1 cellular context compared by ENCODE assay signal in the genomic region with DNA sequence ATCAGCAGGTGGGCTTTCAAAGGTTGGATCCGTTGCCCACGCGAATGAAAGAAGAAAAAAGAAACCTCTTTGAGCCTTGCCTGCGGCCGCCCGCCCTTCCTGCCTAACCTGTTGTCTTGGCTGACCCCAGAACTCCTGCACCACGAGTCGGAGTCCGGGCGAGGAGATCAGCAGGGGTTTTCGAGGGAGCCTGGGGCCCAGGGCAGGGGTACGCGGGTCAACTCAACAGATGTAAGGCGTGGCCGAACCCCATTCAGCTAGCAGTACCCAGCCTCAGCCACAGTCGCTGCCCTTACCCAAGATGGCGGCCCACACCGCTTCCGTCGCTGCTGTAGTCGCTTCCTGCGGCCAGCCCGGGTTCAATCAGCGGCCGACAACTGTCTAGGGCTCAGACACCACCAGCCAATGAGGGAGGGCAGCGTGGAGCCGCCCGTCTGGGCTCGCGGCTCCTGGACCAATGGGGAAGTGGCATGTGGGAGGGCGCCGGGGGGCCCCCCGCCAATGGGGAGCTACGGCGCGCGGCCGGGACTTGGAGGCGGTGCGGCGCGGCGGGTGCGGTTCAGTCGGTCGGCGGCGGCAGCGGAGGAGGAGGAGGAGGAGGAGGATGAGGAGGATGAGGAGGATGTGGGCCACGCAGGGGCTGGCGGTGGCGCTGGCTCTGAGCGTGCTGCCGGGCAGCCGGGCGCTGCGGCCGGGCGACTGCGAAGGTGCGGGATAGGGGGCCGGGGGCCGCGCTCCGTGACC.
TF ChIP-seq lines count a peak whose summit lies in the region.

A gene (plus strand): TSS at position 562 of the 744 bp plus-strand sequence. CDS start 52 bp downstream, at position 614.

TF ChIP-seq in HepG2, 621 proteins besides CTCF, POLR2A, EP300 and RAD21 (continued from another document and continues in another):
- TF ChIP-seq, protein P1, sequence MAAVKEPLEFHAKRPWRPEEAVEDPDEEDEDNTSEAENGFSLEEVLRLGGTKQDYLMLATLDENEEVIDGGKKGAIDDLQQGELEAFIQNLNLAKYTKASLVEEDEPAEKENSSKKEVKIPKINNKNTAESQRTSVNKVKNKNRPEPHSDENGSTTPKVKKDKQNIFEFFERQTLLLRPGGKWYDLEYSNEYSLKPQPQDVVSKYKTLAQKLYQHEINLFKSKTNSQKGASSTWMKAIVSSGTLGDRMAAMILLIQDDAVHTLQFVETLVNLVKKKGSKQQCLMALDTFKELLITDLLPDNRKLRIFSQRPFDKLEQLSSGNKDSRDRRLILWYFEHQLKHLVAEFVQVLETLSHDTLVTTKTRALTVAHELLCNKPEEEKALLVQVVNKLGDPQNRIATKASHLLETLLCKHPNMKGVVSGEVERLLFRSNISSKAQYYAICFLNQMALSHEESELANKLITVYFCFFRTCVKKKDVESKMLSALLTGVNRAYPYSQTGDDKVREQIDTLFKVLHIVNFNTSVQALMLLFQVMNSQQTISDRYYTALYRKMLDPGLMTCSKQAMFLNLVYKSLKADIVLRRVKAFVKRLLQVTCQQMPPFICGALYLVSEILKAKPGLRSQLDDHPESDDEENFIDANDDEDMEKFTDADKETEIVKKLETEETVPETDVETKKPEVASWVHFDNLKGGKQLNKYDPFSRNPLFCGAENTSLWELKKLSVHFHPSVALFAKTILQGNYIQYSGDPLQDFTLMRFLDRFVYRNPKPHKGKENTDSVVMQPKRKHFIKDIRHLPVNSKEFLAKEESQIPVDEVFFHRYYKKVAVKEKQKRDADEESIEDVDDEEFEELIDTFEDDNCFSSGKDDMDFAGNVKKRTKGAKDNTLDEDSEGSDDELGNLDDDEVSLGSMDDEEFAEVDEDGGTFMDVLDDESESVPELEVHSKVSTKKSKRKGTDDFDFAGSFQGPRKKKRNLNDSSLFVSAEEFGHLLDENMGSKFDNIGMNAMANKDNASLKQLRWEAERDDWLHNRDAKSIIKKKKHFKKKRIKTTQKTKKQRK (IDR thresholded peaks at IDR 0.05; ENCODE audit: low read length) = no peak
- TF ChIP-seq, protein P2, sequence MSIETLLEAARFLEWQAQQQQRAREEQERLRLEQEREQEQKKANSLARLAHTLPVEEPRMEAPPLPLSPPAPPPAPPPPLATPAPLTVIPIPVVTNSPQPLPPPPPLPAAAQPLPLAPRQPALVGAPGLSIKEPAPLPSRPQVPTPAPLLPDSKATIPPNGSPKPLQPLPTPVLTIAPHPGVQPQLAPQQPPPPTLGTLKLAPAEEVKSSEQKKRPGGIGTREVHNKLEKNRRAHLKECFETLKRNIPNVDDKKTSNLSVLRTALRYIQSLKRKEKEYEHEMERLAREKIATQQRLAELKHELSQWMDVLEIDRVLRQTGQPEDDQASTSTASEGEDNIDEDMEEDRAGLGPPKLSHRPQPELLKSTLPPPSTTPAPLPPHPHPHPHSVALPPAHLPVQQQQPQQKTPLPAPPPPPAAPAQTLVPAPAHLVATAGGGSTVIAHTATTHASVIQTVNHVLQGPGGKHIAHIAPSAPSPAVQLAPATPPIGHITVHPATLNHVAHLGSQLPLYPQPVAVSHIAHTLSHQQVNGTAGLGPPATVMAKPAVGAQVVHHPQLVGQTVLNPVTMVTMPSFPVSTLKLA (IDR thresholded peaks at IDR 0.05) = peak; percentile 27; the same call in 1 of the 2 replicates
- no peak for TF ChIP-seq NR2F6 (IDR thresholded peaks at IDR 0.05)
- peak; percentile 22; the same call in 1 of the 2 replicates for TF ChIP-seq NR2F6 (CRISPR knock-in tag; IDR thresholded peaks at IDR 0.05)
- TF ChIP-seq, protein P3, sequence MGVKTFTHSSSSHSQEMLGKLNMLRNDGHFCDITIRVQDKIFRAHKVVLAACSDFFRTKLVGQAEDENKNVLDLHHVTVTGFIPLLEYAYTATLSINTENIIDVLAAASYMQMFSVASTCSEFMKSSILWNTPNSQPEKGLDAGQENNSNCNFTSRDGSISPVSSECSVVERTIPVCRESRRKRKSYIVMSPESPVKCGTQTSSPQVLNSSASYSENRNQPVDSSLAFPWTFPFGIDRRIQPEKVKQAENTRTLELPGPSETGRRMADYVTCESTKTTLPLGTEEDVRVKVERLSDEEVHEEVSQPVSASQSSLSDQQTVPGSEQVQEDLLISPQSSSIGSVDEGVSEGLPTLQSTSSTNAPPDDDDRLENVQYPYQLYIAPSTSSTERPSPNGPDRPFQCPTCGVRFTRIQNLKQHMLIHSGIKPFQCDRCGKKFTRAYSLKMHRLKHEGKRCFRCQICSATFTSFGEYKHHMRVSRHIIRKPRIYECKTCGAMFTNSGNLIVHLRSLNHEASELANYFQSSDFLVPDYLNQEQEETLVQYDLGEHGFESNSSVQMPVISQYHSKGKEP (CRISPR knock-in tag; IDR thresholded peaks at IDR 0.05) = no peak
- no peak for TF ChIP-seq HDAC6 (IDR thresholded peaks at IDR 0.05; ENCODE audit: low read depth, low read length)
- no peak for TF ChIP-seq ZNF781 (CRISPR knock-in tag; IDR thresholded peaks at IDR 0.05; ENCODE audit: borderline replicate concordance, not compliant biosample characterization)
- peak; percentile 14 for TF ChIP-seq ZNF749 (CRISPR knock-in tag; IDR thresholded peaks at IDR 0.05; ENCODE audit: borderline replicate concordance)
- no peak for TF ChIP-seq ZNF232 (CRISPR knock-in tag; IDR thresholded peaks at IDR 0.05; ENCODE audit: borderline replicate concordance)
- TF ChIP-seq ZNF331 (CRISPR knock-in tag; IDR thresholded peaks at IDR 0.05) = no peak; the same call in 1 of the 2 replicates
- no peak for TF ChIP-seq GABPA (IDR thresholded peaks at IDR 0.05; ENCODE audit: low read depth, low read length)
- peak; percentile 96 for TF ChIP-seq GABPA (CRISPR knock-in tag; IDR thresholded peaks at IDR 0.05; ENCODE audit: low read depth)
- no peak for TF ChIP-seq ZSCAN22 (CRISPR knock-in tag; IDR thresholded peaks at IDR 0.05)
- TF ChIP-seq KLF6 (CRISPR knock-in tag; IDR thresholded peaks at IDR 0.05) = 0 out of 2 replicates have a peak, but pooled peaks have one; percentile 23
- TF ChIP-seq, protein P4, sequence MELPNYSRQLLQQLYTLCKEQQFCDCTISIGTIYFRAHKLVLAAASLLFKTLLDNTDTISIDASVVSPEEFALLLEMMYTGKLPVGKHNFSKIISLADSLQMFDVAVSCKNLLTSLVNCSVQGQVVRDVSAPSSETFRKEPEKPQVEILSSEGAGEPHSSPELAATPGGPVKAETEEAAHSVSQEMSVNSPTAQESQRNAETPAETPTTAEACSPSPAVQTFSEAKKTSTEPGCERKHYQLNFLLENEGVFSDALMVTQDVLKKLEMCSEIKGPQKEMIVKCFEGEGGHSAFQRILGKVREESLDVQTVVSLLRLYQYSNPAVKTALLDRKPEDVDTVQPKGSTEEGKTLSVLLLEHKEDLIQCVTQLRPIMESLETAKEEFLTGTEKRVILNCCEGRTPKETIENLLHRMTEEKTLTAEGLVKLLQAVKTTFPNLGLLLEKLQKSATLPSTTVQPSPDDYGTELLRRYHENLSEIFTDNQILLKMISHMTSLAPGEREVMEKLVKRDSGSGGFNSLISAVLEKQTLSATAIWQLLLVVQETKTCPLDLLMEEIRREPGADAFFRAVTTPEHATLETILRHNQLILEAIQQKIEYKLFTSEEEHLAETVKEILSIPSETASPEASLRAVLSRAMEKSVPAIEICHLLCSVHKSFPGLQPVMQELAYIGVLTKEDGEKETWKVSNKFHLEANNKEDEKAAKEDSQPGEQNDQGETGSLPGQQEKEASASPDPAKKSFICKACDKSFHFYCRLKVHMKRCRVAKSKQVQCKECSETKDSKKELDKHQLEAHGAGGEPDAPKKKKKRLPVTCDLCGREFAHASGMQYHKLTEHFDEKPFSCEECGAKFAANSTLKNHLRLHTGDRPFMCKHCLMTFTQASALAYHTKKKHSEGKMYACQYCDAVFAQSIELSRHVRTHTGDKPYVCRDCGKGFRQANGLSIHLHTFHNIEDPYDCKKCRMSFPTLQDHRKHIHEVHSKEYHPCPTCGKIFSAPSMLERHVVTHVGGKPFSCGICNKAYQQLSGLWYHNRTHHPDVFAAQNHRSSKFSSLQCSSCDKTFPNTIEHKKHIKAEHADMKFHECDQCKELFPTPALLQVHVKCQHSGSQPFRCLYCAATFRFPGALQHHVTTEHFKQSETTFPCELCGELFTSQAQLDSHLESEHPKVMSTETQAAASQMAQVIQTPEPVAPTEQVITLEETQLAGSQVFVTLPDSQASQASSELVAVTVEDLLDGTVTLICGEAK (IDR thresholded peaks at IDR 0.05) = no peak; the same call in 1 of the 2 replicates
- TF ChIP-seq, protein P4 (CRISPR knock-in tag; IDR thresholded peaks at IDR 0.05) = peak; percentile 11; the same call in 1 of the 2 replicates
- TF ChIP-seq ZMAT3 (CRISPR knock-in tag; conservative IDR thresholded peaks at IDR 0.05) = peak; percentile 57; the same call in 1 of the 2 replicates
- TF ChIP-seq, protein P5, sequence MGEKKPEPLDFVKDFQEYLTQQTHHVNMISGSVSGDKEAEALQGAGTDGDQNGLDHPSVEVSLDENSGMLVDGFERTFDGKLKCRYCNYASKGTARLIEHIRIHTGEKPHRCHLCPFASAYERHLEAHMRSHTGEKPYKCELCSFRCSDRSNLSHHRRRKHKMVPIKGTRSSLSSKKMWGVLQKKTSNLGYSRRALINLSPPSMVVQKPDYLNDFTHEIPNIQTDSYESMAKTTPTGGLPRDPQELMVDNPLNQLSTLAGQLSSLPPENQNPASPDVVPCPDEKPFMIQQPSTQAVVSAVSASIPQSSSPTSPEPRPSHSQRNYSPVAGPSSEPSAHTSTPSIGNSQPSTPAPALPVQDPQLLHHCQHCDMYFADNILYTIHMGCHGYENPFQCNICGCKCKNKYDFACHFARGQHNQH (CRISPR knock-in tag; IDR thresholded peaks at IDR 0.05) = no peak; the same call in none of the 2 replicates
- TF ChIP-seq, protein P6, sequence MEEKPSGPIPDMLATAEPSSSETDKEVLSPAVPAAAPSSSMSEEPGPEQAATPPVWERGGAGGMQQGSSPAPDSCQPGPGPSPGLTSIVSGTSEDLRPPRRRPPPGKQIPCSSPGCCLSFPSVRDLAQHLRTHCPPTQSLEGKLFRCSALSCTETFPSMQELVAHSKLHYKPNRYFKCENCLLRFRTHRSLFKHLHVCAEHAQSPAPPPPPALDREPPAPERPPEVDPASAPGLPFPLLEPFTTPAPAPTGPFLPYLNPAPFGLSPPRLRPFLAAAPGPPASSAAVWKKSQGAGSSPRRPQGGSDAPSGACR (CRISPR knock-in tag; IDR thresholded peaks at IDR 0.05) = peak; percentile 62; the same call in 1 of the 2 replicates
- TF ChIP-seq ZNF337 (CRISPR knock-in tag; IDR thresholded peaks at IDR 0.05; ENCODE audit: borderline replicate concordance, low read depth) = peak; percentile 84; the same call in 1 of the 2 replicates
- peak; percentile 93; the same call in 1 of the 2 replicates for TF ChIP-seq ZNF598 (CRISPR knock-in tag; IDR thresholded peaks at IDR 0.05; ENCODE audit: borderline replicate concordance)
- TF ChIP-seq, protein P7, sequence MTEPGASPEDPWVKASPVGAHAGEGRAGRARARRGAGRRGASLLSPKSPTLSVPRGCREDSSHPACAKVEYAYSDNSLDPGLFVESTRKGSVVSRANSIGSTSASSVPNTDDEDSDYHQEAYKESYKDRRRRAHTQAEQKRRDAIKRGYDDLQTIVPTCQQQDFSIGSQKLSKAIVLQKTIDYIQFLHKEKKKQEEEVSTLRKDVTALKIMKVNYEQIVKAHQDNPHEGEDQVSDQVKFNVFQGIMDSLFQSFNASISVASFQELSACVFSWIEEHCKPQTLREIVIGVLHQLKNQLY (CRISPR knock-in tag; IDR thresholded peaks at IDR 0.05) = no peak
- no peak for TF ChIP-seq NAIF1 (CRISPR knock-in tag; IDR thresholded peaks at IDR 0.05; ENCODE audit: borderline replicate concordance)
- TF ChIP-seq, protein P8, sequence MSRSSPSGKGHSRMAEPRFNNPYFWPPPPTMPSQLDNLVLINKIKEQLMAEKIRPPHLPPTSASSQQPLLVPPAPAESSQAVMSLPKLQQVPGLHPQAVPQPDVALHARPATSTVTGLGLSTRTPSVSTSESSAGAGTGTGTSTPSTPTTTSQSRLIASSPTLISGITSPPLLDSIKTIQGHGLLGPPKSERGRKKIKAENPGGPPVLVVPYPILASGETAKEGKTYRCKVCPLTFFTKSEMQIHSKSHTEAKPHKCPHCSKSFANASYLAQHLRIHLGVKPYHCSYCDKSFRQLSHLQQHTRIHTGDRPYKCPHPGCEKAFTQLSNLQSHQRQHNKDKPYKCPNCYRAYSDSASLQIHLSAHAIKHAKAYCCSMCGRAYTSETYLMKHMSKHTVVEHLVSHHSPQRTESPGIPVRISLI (CRISPR knock-in tag; IDR thresholded peaks at IDR 0.05; ENCODE audit: borderline replicate concordance) = no peak; the same call in 1 of the 2 replicates
- peak; percentile 65 for TF ChIP-seq MED8 (CRISPR knock-in tag; IDR thresholded peaks at IDR 0.05; ENCODE audit: insufficient replicate concordance)
- TF ChIP-seq ZNF878 (CRISPR knock-in tag; IDR thresholded peaks at IDR 0.05) = peak; percentile 81
